ENCODE assay signal across 8 cellular contexts in the genomic region with DNA sequence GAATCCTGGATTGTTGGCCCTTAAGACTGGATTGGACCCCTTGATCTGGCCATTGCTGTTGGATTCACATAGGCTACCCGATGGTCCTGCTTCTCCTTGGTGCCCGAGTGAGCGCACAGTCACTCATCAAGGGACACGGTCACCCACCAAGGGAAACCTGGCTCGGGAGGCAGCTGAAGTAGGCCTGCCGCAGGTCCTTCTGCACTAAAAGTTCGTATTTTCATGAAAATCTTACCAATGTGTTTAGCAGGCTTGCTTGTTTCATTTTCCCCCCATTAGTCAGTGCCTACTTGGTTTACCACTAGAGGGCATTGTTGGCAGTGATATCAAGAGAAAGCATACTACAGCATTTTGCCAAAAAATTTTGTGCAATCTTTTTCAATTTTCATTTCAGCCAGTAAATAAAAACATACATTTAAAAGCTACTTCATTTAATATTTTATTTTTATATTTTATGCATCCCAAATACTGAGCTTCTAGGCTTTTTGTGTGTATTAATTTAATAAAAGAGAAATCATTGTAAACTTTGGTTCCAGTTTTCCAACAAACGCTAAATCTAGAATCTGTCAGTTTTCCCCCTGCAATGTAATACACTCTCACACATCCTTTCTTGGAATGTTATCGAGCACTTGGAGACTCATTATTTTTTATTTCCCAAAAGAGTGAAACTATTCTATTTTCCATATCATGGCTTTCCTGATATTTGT.
A peak's percentile ranks its signal among the peaks of the same experiment; 100 is the strongest.
DNase-seq lines count a peak whose midpoint lies in the region; ATAC-seq and TF ChIP-seq lines count a peak whose summit lies in the region.

No MANE protein-coding gene starts in this region.

- ATAC-seq in HG03378 (IDR thresholded peaks at IDR 0.05; ENCODE audit: unreplicated experiment) (peak; percentile 71), left ventricle myocardium superior (peak; percentile 62)

- intact Hi-C loops in adrenal gland (cut with DNase I) (loop anchor here in 1 of 2 donors (10.0 kb wide), 1 partner anchor 118 kb away; the partner anchor contains the start of gene LMNTD1), left ventricle myocardium superior (cut with micrococcal nuclease) (no loop called here)

- H3K36me3 ChIP-seq in BLaER1 (no peaks in the 10 kb centered on the region), adrenal gland (replicated peaks in 1 of 2) (no peaks in the 10 kb centered on the region)

- DNase-seq in GM13976 (ENCODE audit: low spot score), result peak; percentile 47
- DNase-seq in NCI-H774 (lab: John Stamatoyannopoulos, UW), result peak; percentile 54
- DNase-seq in adrenal gland, result peak in 6 of 7 donors; percentile 35 to 61 (median 53)
- no peak for DNase-seq in left ventricle myocardium superior
- peak; percentile 73 for DNase-seq in renal cortical epithelial cell (ENCODE audit: low read depth)
- no peak for DNase-seq in ureter (ENCODE audit: low spot score)

- 35 to 44% (median 39%) methylated on average over 9 of the region's 9 CpGs for WGBS in adrenal gland, 4 donors

- TF ChIP-seq CTCF in GM13976 (IDR thresholded peaks at IDR 0.05; ENCODE audit: borderline replicate concordance, control extremely low read depth, extremely low read depth, insufficient read depth, missing control alignments), result peak; percentile 75
- peak; percentile 76 to 89 (median 84) for TF ChIP-seq CTCF in adrenal gland (IDR thresholded peaks at IDR 0.05)

- H3K27me3 ChIP-seq in BLaER1 (no peaks in the 10 kb centered on the region), adrenal gland (no peaks in the 10 kb centered on the region)

- peaks cover 4% of the 10 kb centered on the region; the same call in 1 of the 2 replicates for H3K4me1 ChIP-seq in BLaER1
- H3K4me1 ChIP-seq in adrenal gland (replicated peaks in 1 of 2), result peaks cover 0 to 6% of the 10 kb centered on the region in 2 donors

- H3K4me2 ChIP-seq in BLaER1, result peak overlapping the region; percentile 20; the same call in 1 of the 2 replicates

- 0 out of 2 replicates have a peak overlapping the region, but pooled peaks have one; percentile 16 for H3K9ac ChIP-seq in BLaER1

- H3K27ac ChIP-seq in BLaER1 (no peak overlapping the region), adrenal gland (peak overlapping the region in 2 of 5 donors; percentile 40 to 69)

- H3K4me3 ChIP-seq in BLaER1 (no peak overlapping the region), adrenal gland (peak overlapping the region in 2 of 4 donors; percentile 28 to 54)

- no peaks in the 10 kb centered on the region for H4K20me1 ChIP-seq in BLaER1

- in situ Hi-C loops in GM13976 (cut with MboI; ENCODE audit: low sequenced_read_pairs, unreplicated experiment), result no loop called here

- H3K9me3 ChIP-seq in BLaER1, result no peaks in the 10 kb centered on the region
- no peaks in the 10 kb centered on the region for H3K9me3 ChIP-seq in adrenal gland (replicated peaks in 1 of 3)

- TF ChIP-seq POLR2A in adrenal gland (IDR thresholded peaks at IDR 0.05), result no peak

Comparison
In these comparisons a context has a peak if more than half of its experiments do, and no peak if none do; other contexts are left out.
1. DNase-seq: peak in GM13976 (single experiment), NCI-H774 (single experiment), adrenal gland (6 of 7) and renal cortical epithelial cell (single experiment); none in left ventricle myocardium superior (single experiment) and ureter (single experiment).